14 cellular contexts compared by ENCODE assay signal in the genomic region with DNA sequence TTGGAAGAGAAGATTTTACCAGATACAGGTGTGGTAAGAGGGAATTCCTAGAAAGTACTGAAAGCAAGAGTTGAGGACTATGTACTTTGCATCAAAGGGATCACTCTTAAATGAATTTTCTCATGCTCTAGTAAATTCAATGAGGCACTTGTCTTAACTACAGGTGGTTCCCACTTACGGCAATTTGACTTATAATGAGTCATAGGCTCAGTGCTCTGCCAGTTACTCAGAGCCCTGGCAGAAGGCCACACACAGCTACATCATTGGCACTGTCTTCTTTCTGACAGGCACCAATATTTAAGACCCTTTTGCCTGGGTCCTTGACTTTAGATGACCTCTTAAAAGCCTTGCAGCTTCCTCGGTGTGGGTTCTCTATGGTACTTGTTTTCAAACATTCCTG. TPM values are rescaled to one million over a fixed set of nuclear protein-coding genes. Genes with fewer than 3 reads are reported as not detected.
DNase-seq lines count a peak whose midpoint lies in the region; ATAC-seq, FAIRE-seq and TF ChIP-seq lines count a peak whose summit lies in the region.
"Had no signal": no experiment of that assay in that cellular context is flagged by ENCODE, and none has a peak within 500 bp of the region (broad histone marks: within the 10 kb centered on the region; RNA-seq: fewer than 3 reads in every experiment).

No MANE protein-coding gene starts in this region.

- FAIRE-seq in urothelium cell line (lab: Jason Lieb, UNC) = no peak

- no peaks in the 10 kb centered on the region for H3K27me3 Mint-ChIP-seq in endothelial cell (ENCODE audit: unreplicated experiment)

- no peak overlapping the region for H3K27ac Mint-ChIP-seq in endothelial cell (ENCODE audit: unreplicated experiment)

- no peak overlapping the region for H3K4me3 Mint-ChIP-seq in endothelial cell (ENCODE audit: unreplicated experiment)

- TF ChIP-seq CTCF in endothelial cell (IDR thresholded peaks at IDR 0.05; ENCODE audit: unreplicated experiment) = no peak

- no peaks in the 10 kb centered on the region for H3K36me3 Mint-ChIP-seq in endothelial cell (ENCODE audit: low read depth, unreplicated experiment)

- ATAC-seq in esophagus mucosa (peak; percentile 91), GM21423 (IDR thresholded peaks at IDR 0.05; ENCODE audit: unreplicated experiment) (no peak), HG02981 (IDR thresholded peaks at IDR 0.05; ENCODE audit: unreplicated experiment) (no peak)
- ATAC-seq: mucosa of descending colon had no signal

- H3K9me3 Mint-ChIP-seq in endothelial cell (ENCODE audit: unreplicated experiment) = no peaks in the 10 kb centered on the region

- no peaks in the 10 kb centered on the region for H3K4me1 Mint-ChIP-seq in endothelial cell (ENCODE audit: unreplicated experiment)

- DNase-seq in NCI-H2171 treated with DMSO at 0.1 percent for 48 hours (lab: John Stamatoyannopoulos, UW) (peak; percentile 29), NCI-H2171 (lab: John Stamatoyannopoulos, UW) (no peak), RKO (ENCODE audit: low spot score) (peak; percentile 81), urothelium cell line (ENCODE audit: low spot score) (peak; percentile 49), endothelial cell (ENCODE audit: low spot score) (no peak)
- DNase-seq: 8988T; activated naive CD4-positive, alpha-beta T cell treated with Interleukin-2 at 50 U/mL for 16 hours; Caco-2; mucosa of descending colon; tibial artery had no signal

RNA-seq across cellular contexts. Expression of a gene that starts 15.9 kb away (rescaled TPM):
- total RNA-seq in esophagus mucosa (0.80 TPM), endothelial cell (ENCODE audit: unreplicated experiment) (0.33 TPM)
- total RNA-seq: activated CD8-positive, alpha-beta memory T cell treated with anti-CD3 and anti-CD28 coated beads for 36 hours; Caco-2 had no signal

Comparison
In these comparisons a context has a peak if more than half of its experiments do, and no peak if none do; other contexts are left out.
1. DNase-seq: peak in NCI-H2171 treated with DMSO at 0.1 percent for 48 hours (single experiment), RKO (single experiment) and urothelium cell line (single experiment); none in NCI-H2171 (single experiment) and endothelial cell (single experiment).